In the genomic region with DNA sequence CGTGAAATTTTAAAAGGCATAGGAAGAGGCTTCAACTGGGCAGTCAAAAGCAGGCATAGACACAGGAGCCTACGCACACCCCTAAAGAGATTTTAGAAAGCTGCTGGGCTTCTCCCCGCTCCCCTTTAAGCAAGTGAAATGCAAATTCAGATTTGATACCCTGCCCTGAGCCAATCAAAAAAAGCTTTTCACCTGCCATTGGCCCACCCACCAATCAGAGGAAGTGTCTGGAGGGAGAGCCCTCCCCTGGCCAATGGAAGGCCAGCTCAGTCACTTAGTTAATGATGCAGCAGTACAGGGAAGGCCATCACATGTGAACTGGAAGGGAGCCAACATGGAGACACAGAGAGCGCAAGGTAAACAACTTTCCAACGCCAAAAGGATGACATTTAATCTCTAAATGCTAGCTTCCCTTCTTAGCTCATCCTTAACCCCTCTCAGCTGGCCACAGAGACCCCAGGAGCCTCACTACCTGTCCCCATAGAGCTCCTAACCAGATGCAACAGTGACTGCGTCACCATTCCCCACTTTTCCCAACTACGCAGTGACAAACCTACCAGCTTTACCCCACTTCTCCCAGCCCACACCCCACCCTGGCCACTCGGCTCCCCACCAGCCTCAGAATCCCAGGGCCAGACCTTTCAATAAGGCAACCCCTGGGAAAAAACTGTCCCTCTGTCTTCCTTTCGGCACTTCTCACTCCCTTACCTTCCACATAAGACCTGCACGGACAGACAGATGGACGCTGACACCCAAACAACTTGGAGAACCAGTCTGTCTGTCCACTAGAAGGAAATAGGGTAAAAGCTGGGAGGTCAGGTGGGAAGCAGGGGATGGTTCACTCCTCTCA, we compare ENCODE assay signal across 8 cellular contexts.
A peak's percentile ranks its signal among the peaks of the same experiment; 100 is the strongest.
DNase-seq lines count a peak whose midpoint lies in the region; ATAC-seq and TF ChIP-seq lines count a peak whose summit lies in the region.

No MANE protein-coding gene starts in this region.

- H3K27me3 Mint-ChIP-seq in natural killer cell (ENCODE audit: low read depth in 2 of 2): peaks cover 0 to 3% of the 10 kb centered on the region in 2 donors

- in situ Hi-C loops in G401 (cut with HindIII; ENCODE audit: low sequenced_read_pairs): no loop called here

- peak overlapping the region; percentile 100 for H3K27ac ChIP-seq in substantia nigra (ENCODE audit: low read depth, low read length, poor library complexity, severe bottlenecking)

- intact Hi-C loops in natural killer cell (cut with micrococcal nuclease): loop anchor here (10.0 kb wide), 1 partner anchor 498 kb away; a partner anchor contains a TSS

- peaks cover 2 to 3% of the 10 kb centered on the region in 2 donors for H3K9me3 Mint-ChIP-seq in natural killer cell

- TF ChIP-seq CTCF in natural killer cell (IDR thresholded peaks at IDR 0.05): no peak

- peak; percentile 99 for DNase-seq in G401 (ENCODE audit: low spot score)
- peak; percentile 43 for DNase-seq in LHCN-M2 (ENCODE audit: low read depth)
- peak; percentile 51 for DNase-seq in activated CD8-positive, alpha-beta memory T cell treated with anti-CD3 and anti-CD28 coated beads, Interleukin-2, amount 50 U/mL, for 1 hour (ENCODE audit: extremely low read depth)
- DNase-seq in erythroblast (lab: John Stamatoyannopoulos, UW): peak; percentile 73 to 80
- no peak for DNase-seq in natural killer cell
- peak; percentile 29 to 98 (median 89) for DNase-seq in substantia nigra (lab: John Stamatoyannopoulos, UW)
- no peak for DNase-seq in NCI-H187 treated with DMSO at 0.1 percent for 48 hours (lab: John Stamatoyannopoulos, UW)

- H3K4me3 Mint-ChIP-seq in natural killer cell: peak overlapping the region; percentile 91

- H3K4me1 Mint-ChIP-seq in natural killer cell: peaks cover 69 to 70% of the 10 kb centered on the region in 2 donors

- H3K36me3 Mint-ChIP-seq in natural killer cell: peaks cover 8% of the 10 kb centered on the region

- TF ChIP-seq POLR2A in erythroblast (IDR thresholded peaks at IDR 0.05; ENCODE audit: low read length): peak; percentile 80

- H3K27ac Mint-ChIP-seq in natural killer cell: peak overlapping the region; percentile 99

- ATAC-seq in GM21515 (IDR thresholded peaks at IDR 0.05; ENCODE audit: unreplicated experiment) (peak; percentile 64), natural killer cell (peak in 1 of 3 donors; percentile 45)

Comparison
In these comparisons a context has a peak if more than half of its experiments do, and no peak if none do; other contexts are left out.
1. DNase-seq: peak in G401 (single experiment), LHCN-M2 (single experiment), activated CD8-positive, alpha-beta memory T cell treated with anti-CD3 and anti-CD28 coated beads, Interleukin-2, amount 50 U/mL, for 1 hour (single experiment), erythroblast (2 of 2) and substantia nigra (49 of 49); none in natural killer cell (single experiment) and NCI-H187 treated with DMSO at 0.1 percent for 48 hours (single experiment).